In the genomic region with DNA sequence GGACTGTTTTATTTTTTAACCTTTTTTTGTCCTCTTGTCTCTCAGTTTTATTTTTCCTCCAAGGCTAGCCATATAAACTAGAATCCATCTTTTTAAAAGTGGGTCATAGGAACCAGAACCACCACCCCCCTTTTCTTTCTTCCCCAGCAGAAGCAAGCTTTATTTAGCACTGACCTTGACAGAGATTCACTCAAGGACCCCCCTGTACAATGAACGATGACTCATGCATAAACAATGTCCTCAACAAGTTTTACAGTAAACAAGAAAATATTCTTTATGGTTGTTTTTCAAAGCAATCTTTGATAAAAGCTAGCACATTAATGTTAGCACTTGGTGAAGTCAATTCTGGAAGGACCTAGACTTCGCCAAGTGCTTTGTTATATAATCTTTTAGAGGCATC, we compare ENCODE assay signal across 2 cellular contexts.
TF ChIP-seq lines count a peak whose summit lies in the region.

No MANE protein-coding gene starts in this region.

TF ChIP-seq in HEK293, 187 proteins besides CTCF, POLR2A, EP300 and RAD21 (continued from another document):
- TF ChIP-seq PRDM6 (tag by site-specific recombination; IDR thresholded peaks at IDR 0.05) (peak; percentile 53), ZNF214 (tag by site-specific recombination; IDR thresholded peaks at IDR 0.05; ENCODE audit: borderline replicate concordance) (peak; percentile 96), ZNF585B (tag by site-specific recombination; IDR thresholded peaks at IDR 0.05) (no peak), SCRT2 (tag by site-specific recombination; IDR thresholded peaks at IDR 0.05) (peak; percentile 65), ZNF701 (tag by site-specific recombination; IDR thresholded peaks at IDR 0.05) (no peak)

TF ChIP-seq in K562, 482 proteins besides CTCF, POLR2A, EP300 and RAD21 (continued from another document):
- TF ChIP-seq E2F6 (IDR thresholded peaks at IDR 0.05; ENCODE audit: borderline replicate concordance in 1 of 2, extremely low read depth in 1 of 2, insufficient read depth in 1 of 2, insufficient read length in 1 of 2, low read depth in 1 of 2, low read length in 1 of 2, poor library complexity in 1 of 2, severe bottlenecking in 1 of 2): no peak
- TF ChIP-seq, protein P1, sequence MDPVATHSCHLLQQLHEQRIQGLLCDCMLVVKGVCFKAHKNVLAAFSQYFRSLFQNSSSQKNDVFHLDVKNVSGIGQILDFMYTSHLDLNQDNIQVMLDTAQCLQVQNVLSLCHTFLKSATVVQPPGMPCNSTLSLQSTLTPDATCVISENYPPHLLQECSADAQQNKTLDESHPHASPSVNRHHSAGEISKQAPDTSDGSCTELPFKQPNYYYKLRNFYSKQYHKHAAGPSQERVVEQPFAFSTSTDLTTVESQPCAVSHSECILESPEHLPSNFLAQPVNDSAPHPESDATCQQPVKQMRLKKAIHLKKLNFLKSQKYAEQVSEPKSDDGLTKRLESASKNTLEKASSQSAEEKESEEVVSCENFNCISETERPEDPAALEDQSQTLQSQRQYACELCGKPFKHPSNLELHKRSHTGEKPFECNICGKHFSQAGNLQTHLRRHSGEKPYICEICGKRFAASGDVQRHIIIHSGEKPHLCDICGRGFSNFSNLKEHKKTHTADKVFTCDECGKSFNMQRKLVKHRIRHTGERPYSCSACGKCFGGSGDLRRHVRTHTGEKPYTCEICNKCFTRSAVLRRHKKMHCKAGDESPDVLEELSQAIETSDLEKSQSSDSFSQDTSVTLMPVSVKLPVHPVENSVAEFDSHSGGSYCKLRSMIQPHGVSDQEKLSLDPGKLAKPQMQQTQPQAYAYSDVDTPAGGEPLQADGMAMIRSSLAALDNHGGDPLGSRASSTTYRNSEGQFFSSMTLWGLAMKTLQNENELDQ (CRISPR knock-in tag; IDR thresholded peaks at IDR 0.05; ENCODE audit: borderline replicate concordance): no peak
- TF ChIP-seq, protein P2, sequence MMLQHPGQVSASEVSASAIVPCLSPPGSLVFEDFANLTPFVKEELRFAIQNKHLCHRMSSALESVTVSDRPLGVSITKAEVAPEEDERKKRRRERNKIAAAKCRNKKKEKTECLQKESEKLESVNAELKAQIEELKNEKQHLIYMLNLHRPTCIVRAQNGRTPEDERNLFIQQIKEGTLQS (IDR thresholded peaks at IDR 0.05): peak; percentile 81
- TF ChIP-seq, protein P2 (CRISPR knock-in tag; conservative IDR thresholded peaks at IDR 0.05): no peak
